Comparison of ENCODE assay signal across 22 cellular contexts in genomic region chr1:147214842-147215539, GRCh38. TPM values are rescaled to one million over a fixed set of nuclear protein-coding genes. Genes with fewer than 3 reads are reported as not detected.
DNase-seq lines count a peak whose midpoint lies in the region; ATAC-seq, FAIRE-seq and TF ChIP-seq lines count a peak whose summit lies in the region.
"Had no signal": no experiment of that assay in that cellular context is flagged by ENCODE, and none has a peak within 500 bp of the region (broad histone marks: within the 10 kb centered on the region; RNA-seq: fewer than 3 reads in every experiment).

No MANE protein-coding gene starts in this region.

- no peak for TF ChIP-seq POLR2A in K562 (conservative IDR thresholded peaks at IDR 0.05)

- H3K27ac ChIP-seq in 22Rv1 (peak overlapping the region; percentile 49), K562 (ENCODE audit: extremely low read depth, low read depth, low read length) (no peak overlapping the region)
- H3K27ac ChIP-seq: HL-60, RWPE1 had no signal

- FAIRE-seq in K562 (lab: Jason Lieb, UNC): no peak
- FAIRE-seq: A204.1 had no signal

- H3K4me1 ChIP-seq in K562 (replicated peaks in 1 of 2; ENCODE audit: control insufficient read depth in 2 of 2, insufficient read depth in 2 of 2, low read length in 2 of 2): 0 out of 5 replicates have a peak, but pooled peaks cover 0 to 3% of the 10 kb centered on the region in 2 experiments

- POLR2A ChIA-PET in K562 (lab: Yijun Ruan, JAX): interaction anchor here (0.6 kb wide), 1 partner anchor 130 kb away, joined by 3 read pairs; no protein-coding TSS in a partner anchor

- in situ Hi-C loops in K562 (cut with MboI): no loop called here

- TF ChIP-seq CTCF in 22Rv1 (IDR thresholded peaks at IDR 0.05) (no peak), LNCaP clone FGC (IDR thresholded peaks at IDR 0.05; ENCODE audit: control insufficient read depth, extremely low read depth, insufficient read depth) (no peak), K562 (IDR thresholded peaks at IDR 0.05 in 2 of 3, conservative IDR thresholded peaks at IDR 0.05 in 1 of 3; ENCODE audit: insufficient read depth in 2 of 3, low read depth in 1 of 3, low read length in 3 of 3) (no peak)

- H3K9ac ChIP-seq in K562 (ENCODE audit: insufficient read depth in 1 of 2, low read depth in 2 of 2, low read length in 2 of 2): no peak overlapping the region

- no peak overlapping the region for H2AFZ ChIP-seq in K562 (ENCODE audit: low read depth, low read length)

- H3K36me3 ChIP-seq in K562 (ENCODE audit: control insufficient read depth, insufficient read depth, low read length): no peaks in the 10 kb centered on the region

- no peaks in the 10 kb centered on the region for H3K9me3 ChIP-seq in K562 (replicated peaks; ENCODE audit: control insufficient read depth, insufficient read depth, low read depth, low read length)

- no peak for TF ChIP-seq RAD21 in K562 (CRISPR knock-in tag; conservative IDR thresholded peaks at IDR 0.05 in 1 of 2, IDR thresholded peaks at IDR 0.05 in 1 of 2)

- H3K4me2 ChIP-seq in K562 (ENCODE audit: insufficient read depth, low read length): no peak overlapping the region

- H3K27me3 ChIP-seq in K562 (ENCODE audit: control insufficient read depth in 2 of 2, insufficient read depth in 2 of 2, low read length in 2 of 2): peaks cover 5 to 16% of the 10 kb centered on the region in 2 experiments

- no peaks in the 10 kb centered on the region for H4K20me1 ChIP-seq in K562 (replicated peaks; ENCODE audit: control insufficient read depth, insufficient read depth, low read length)

- no peak for TF ChIP-seq EP300 in K562 (IDR thresholded peaks at IDR 0.05; ENCODE audit: low read length)

- H3K4me3 ChIP-seq in LNCaP clone FGC (ENCODE audit: low read depth, low read length) (peak overlapping the region; percentile 5; the same call in 1 of the 2 replicates), K562 (no peak overlapping the region)

- CTCF ChIA-PET in K562 (lab: Yijun Ruan, JAX; ENCODE audit: low intra/inter-chr PET ratio): no interaction called here

- BruUV-seq in K562 (replicated peaks; lab: Mats Ljungman, UMichigan): no TSS peak

- no peaks in the 10 kb centered on the region for H3K9me1 ChIP-seq in K562 (ENCODE audit: control insufficient read depth, insufficient read depth, low read length)

- peak; percentile 54 for DNase-seq in LNCaP clone FGC (ENCODE audit: low read depth)
- DNase-seq in K562 (ENCODE audit: extremely low read depth in 1 of 4, low spot score in 3 of 4): no peak
- no peak for DNase-seq in left colon
- DNase-seq in NCI-H1694 treated with DMSO at 0.1 percent for 48 hours (lab: John Stamatoyannopoulos, UW): no peak
- DNase-seq in NCI-H82 (lab: John Stamatoyannopoulos, UW): no peak
- DNase-seq in COLO829 (ENCODE audit: low spot score): no peak
- DNase-seq: activated CD8-positive, alpha-beta memory T cell treated with anti-CD3 and anti-CD28 coated beads for 24 hours; activated naive CD4-positive, alpha-beta T cell treated with anti-CD3 and anti-CD28 coated beads, Interleukin-2, amount 10 ng/mL, durations not matched to agents 7 days and 5 days; activated T-cell treated with anti-CD3 and anti-CD28 coated beads, Interleukin-2, amount 50 U/mL, for 72 hours; GOT3; MM.1S; NCI-H1417 treated with DMSO at 0.1 percent for 48 hours; NCI-H524; stimulated activated CD4-positive, alpha-beta T cell treated with anti-CD3 and anti-CD28 coated beads, Interleukin-4, amount 100 ng/mL, for 24 hours; stimulated activated naive CD8-positive, alpha-beta T cell treated with anti-CD3 and anti-CD28 coated beads, Interleukin-15, amount 100 ng/mL, for 72 hours; T1000; trophoblast cell had no signal

- no peaks in the 10 kb centered on the region for H3K79me2 ChIP-seq in K562 (ENCODE audit: control insufficient read depth, insufficient read depth, low read length)

- intact Hi-C loops in K562 (cut with micrococcal nuclease): no loop called here
- intact Hi-C loops in left colon (cut with DNase I, micrococcal nuclease): no loop called here

- ATAC-seq in K562: no peak
- ATAC-seq in left colon: peak; percentile 81
- no peak for ATAC-seq in GM19397 (IDR thresholded peaks at IDR 0.05; ENCODE audit: unreplicated experiment)
- ATAC-seq: activated T-cell treated with anti-CD3 and anti-CD28 coated beads, Interleukin-2, amount 50 U/mL, for 72 hours; stimulated activated naive CD8-positive, alpha-beta T cell treated with anti-CD3 and anti-CD28 coated beads, Interleukin-15, amount 100 ng/mL, for 72 hours had no signal

TF ChIP-seq in K562, 482 proteins besides CTCF, POLR2A, EP300 and RAD21:
- TF ChIP-seq BRD4 (IDR thresholded peaks at IDR 0.05) (no peak), ZNF316 (IDR thresholded peaks at IDR 0.05) (peak; percentile 41; the same call in 1 of the 2 replicates), MAFG (tag; conservative IDR thresholded peaks at IDR 0.05) (peak; percentile 61), RBM25 (IDR thresholded peaks at IDR 0.05; ENCODE audit: low read depth, low read length, severe bottlenecking) (no peak), NFIC (IDR thresholded peaks at IDR 0.05) (0 out of 2 replicates have a peak, but pooled peaks have one; percentile 15)

RNA-seq across cellular contexts. Expression of gene FMO5, which starts 10.1 kb away (rescaled TPM):
- not detected in 2 replicates for total RNA-seq in K562 (2011; cell fraction: chromatin; rRNA removed; ENCODE audit: low replicate concordance)
- total RNA-seq in K562 (2011; cell fraction: nucleolus; rRNA removed): 0.17 TPM in 1 of 2 replicates, not detected in the other
- 0.22 TPM in 1 of 2 replicates, not detected in the other for total RNA-seq in K562 (2011; cell fraction: nucleoplasm; rRNA removed)
- total RNA-seq in K562 (2014; rRNA removed) (0.08 TPM in 1 of 2 replicates, not detected in the other), K562 (2014; rRNA removed; fragmentation: Illumina TruSeq; extraction: Trizol) (0.22 and 0.51 TPM in 2 replicates), K562 (2015; rRNA removed; fragmentation: Illumina TruSeq; extraction: Trizol) (0.60 and 0.69 TPM in 2 replicates), K562 (2021) (0.22 and 0.25 TPM in 2 replicates), left colon (100 to 1,000 TPM in 1 of 2 donors, 10 to 100 TPM in 1; 65.9 to 100 TPM)
- polyA plus RNA-seq in K562 (2011; rRNA removed) (0.11 and 0.13 TPM in 2 replicates), K562 (2014; fragmentation: Illumina TruSeq; extraction: Trizol) (0.29 and 0.40 TPM in 2 replicates), K562 (2014; fragmentation: Nextera tagmentation; extraction: Ambion mirVana) (under 1 TPM; 0.11 to 0.15 TPM), K562 (2014; rRNA removed) (0.04 and 0.16 TPM in 2 replicates)
- polyA plus RNA-seq in K562 (2011; cell fraction: cytosol; rRNA removed): not detected in 2 replicates
- polyA plus RNA-seq in K562 (2011; cell fraction: nucleus; rRNA removed): 0.13 and 0.29 TPM in 2 replicates
- 0.52 and 0.57 TPM in 2 replicates for polyA plus RNA-seq in K562 (2012)
- 0.09 TPM in 1 of 2 replicates, not detected in the other for polyA minus RNA-seq in K562 (2011; rRNA and poly(A)+ RNA removed)
- not detected in 2 replicates for polyA minus RNA-seq in K562 (2011; cell fraction: cytosol; rRNA and poly(A)+ RNA removed)
- polyA minus RNA-seq in K562 (2011; cell fraction: nucleus; rRNA and poly(A)+ RNA removed): 0.11 and 0.27 TPM in 2 replicates

RNA-seq across cellular contexts. Expression of gene CHD1L, which starts 27.5 kb away (rescaled TPM):
- 63.2 and 127 TPM in 2 replicates for total RNA-seq in K562 (2011; cell fraction: chromatin; rRNA removed; ENCODE audit: low replicate concordance)
- total RNA-seq in K562 (2011; cell fraction: nucleolus; rRNA removed): 24.7 and 31.3 TPM in 2 replicates
- 38.4 and 43.6 TPM in 2 replicates for total RNA-seq in K562 (2011; cell fraction: nucleoplasm; rRNA removed)
- total RNA-seq in K562 (2014; rRNA removed) (48.0 and 50.0 TPM in 2 replicates), K562 (2014; rRNA removed; fragmentation: Illumina TruSeq; extraction: Trizol) (66.4 and 70.5 TPM in 2 replicates), K562 (2015; rRNA removed; fragmentation: Illumina TruSeq; extraction: Trizol) (56.7 and 59.1 TPM in 2 replicates), K562 (2021) (55.3 and 59.3 TPM in 2 replicates), left colon (10 to 100 TPM; 34.9 to 37.4 TPM)
- polyA plus RNA-seq in K562 (2011; rRNA removed) (60.4 and 93.3 TPM in 2 replicates), K562 (2014; fragmentation: Illumina TruSeq; extraction: Trizol) (51.8 and 57.5 TPM in 2 replicates), K562 (2014; fragmentation: Nextera tagmentation; extraction: Ambion mirVana) (10 to 100 TPM; 25.0 to 38.9 TPM), K562 (2014; rRNA removed) (64.6 and 66.2 TPM in 2 replicates)
- 19.1 and 31.4 TPM in 2 replicates for polyA plus RNA-seq in K562 (2011; cell fraction: cytosol; rRNA removed)
- polyA plus RNA-seq in K562 (2011; cell fraction: nucleus; rRNA removed): 75.8 and 85.1 TPM in 2 replicates
- 39.4 and 46.9 TPM in 2 replicates for polyA plus RNA-seq in K562 (2012)
- polyA minus RNA-seq in K562 (2011; rRNA and poly(A)+ RNA removed): 55.1 and 62.4 TPM in 2 replicates
- 19.7 and 29.3 TPM in 2 replicates for polyA minus RNA-seq in K562 (2011; cell fraction: cytosol; rRNA and poly(A)+ RNA removed)
- 29.9 and 37.3 TPM in 2 replicates for polyA minus RNA-seq in K562 (2011; cell fraction: nucleus; rRNA and poly(A)+ RNA removed)

RNA-seq across cellular contexts. Expression of gene PRKAB2, which starts 42.7 kb away (rescaled TPM):
- 14.2 and 26.6 TPM in 2 replicates for total RNA-seq in K562 (2011; cell fraction: chromatin; rRNA removed; ENCODE audit: low replicate concordance)
- total RNA-seq in K562 (2011; cell fraction: nucleolus; rRNA removed): 10.5 and 12.4 TPM in 2 replicates
- 20.8 and 36.7 TPM in 2 replicates for total RNA-seq in K562 (2011; cell fraction: nucleoplasm; rRNA removed)
- total RNA-seq in K562 (2014; rRNA removed) (5.5 and 7.7 TPM in 2 replicates), K562 (2014; rRNA removed; fragmentation: Illumina TruSeq; extraction: Trizol) (9.6 and 10.0 TPM in 2 replicates), K562 (2015; rRNA removed; fragmentation: Illumina TruSeq; extraction: Trizol) (6.5 and 7.9 TPM in 2 replicates), K562 (2021) (8.6 and 8.9 TPM in 2 replicates), left colon (10 to 100 TPM; 12.2 to 23.9 TPM)
- polyA plus RNA-seq in K562 (2011; rRNA removed) (20.6 and 20.8 TPM in 2 replicates), K562 (2014; fragmentation: Illumina TruSeq; extraction: Trizol) (10.5 and 11.4 TPM in 2 replicates), K562 (2014; fragmentation: Nextera tagmentation; extraction: Ambion mirVana) (1 to 10 TPM; 2.3 to 4.0 TPM), K562 (2014; rRNA removed) (7.8 and 7.9 TPM in 2 replicates)
- 5.2 and 9.3 TPM in 2 replicates for polyA plus RNA-seq in K562 (2011; cell fraction: cytosol; rRNA removed)
- 37.0 and 57.7 TPM in 2 replicates for polyA plus RNA-seq in K562 (2011; cell fraction: nucleus; rRNA removed)
- 5.3 and 18.1 TPM in 2 replicates for polyA plus RNA-seq in K562 (2012)
- polyA minus RNA-seq in K562 (2011; rRNA and poly(A)+ RNA removed): 10.4 and 11.6 TPM in 2 replicates
- polyA minus RNA-seq in K562 (2011; cell fraction: cytosol; rRNA and poly(A)+ RNA removed): 3.3 and 4.2 TPM in 2 replicates
- 12.8 and 18.7 TPM in 2 replicates for polyA minus RNA-seq in K562 (2011; cell fraction: nucleus; rRNA and poly(A)+ RNA removed)

Comparison
In these comparisons a context has a peak if more than half of its experiments do, and no peak if none do; other contexts are left out.
1. RNA of gene FMO5, which starts 10.1 kb away (total RNA-seq): 65.9 to 100 TPM in left colon; 0.08 to 0.69 TPM in K562; every median in the first group is over 10 times any median in the second.